11 cellular contexts compared by ENCODE assay signal in the genomic region with DNA sequence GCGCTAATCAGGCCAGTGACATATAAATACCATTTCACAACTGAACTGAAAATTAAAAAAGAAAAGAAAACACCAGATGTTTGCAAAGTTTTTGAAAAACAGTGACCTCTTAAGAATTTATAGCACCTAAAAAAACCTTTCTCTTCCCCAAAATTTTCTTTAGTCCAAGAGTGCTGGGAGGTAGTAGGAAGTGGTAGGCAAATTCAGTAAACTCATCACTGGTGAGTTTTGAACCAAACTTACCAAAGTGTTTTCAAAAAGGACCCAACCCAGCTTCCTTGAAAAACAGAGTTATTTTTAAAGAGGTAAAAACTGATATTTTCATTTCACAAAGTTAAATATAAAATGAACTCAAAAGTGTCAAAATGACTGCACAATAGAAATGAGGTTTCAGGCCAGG. TPM values are rescaled to one million over a fixed set of nuclear protein-coding genes. Genes with fewer than 3 reads are reported as not detected.
DNase-seq lines count a peak whose midpoint lies in the region; ATAC-seq and TF ChIP-seq lines count a peak whose summit lies in the region.
"Had no signal": no experiment of that assay in that cellular context is flagged by ENCODE, and none has a peak within 500 bp of the region (broad histone marks: within the 10 kb centered on the region; RNA-seq: fewer than 3 reads in every experiment).

No MANE protein-coding gene starts in this region.

- intact Hi-C loops in A673 (cut with micrococcal nuclease; ENCODE audit: unreplicated experiment): no loop called here

- H3K27me3 ChIP-seq in DOHH2 (ENCODE audit: control insufficient read depth, low read length): no peaks in the 10 kb centered on the region
- no peaks in the 10 kb centered on the region for H3K27me3 ChIP-seq in Peyer's patch
- H3K27me3 ChIP-seq in A673 (replicated peaks; ENCODE audit: insufficient read depth, low read depth, low read length, poor library complexity): no peaks in the 10 kb centered on the region
- H3K27me3 ChIP-seq: SJSA1 had no signal

- POLR2A ChIA-PET in A673 (lab: Charles Lee; ENCODE audit: low non-redundant PET): no interaction called here

- ATAC-seq in HG02571 (IDR thresholded peaks at IDR 0.05; ENCODE audit: unreplicated experiment): peak; percentile 17
- no peak for ATAC-seq in natural killer cell treated with Interleukin-12 subunit alpha and Interleukin-12 subunit beta and Interleukin-15 and Interleukin-18, amount 100 ng/mL, for 72 hours
- ATAC-seq in omental fat pad (ENCODE audit: low FRiP score): no peak

- H3K4me1 ChIP-seq in DOHH2 (ENCODE audit: control insufficient read depth, low read length): peaks cover 100% of the 10 kb centered on the region
- peaks cover 0 to 19% (median 5%) of the 10 kb centered on the region in 4 donors for H3K4me1 ChIP-seq in Peyer's patch
- no peaks in the 10 kb centered on the region for H3K4me1 ChIP-seq in A673 (ENCODE audit: insufficient read depth, low read length, poor library complexity, severe bottlenecking)
- H3K4me1 ChIP-seq: SJSA1 had no signal

- H3K4me3 ChIP-seq in DOHH2 (ENCODE audit: low read length) (peak overlapping the region; percentile 73), Peyer's patch (no peak overlapping the region), A673 (ENCODE audit: low read depth, low read length, poor library complexity, severe bottlenecking) (no peak overlapping the region)
- H3K4me3 ChIP-seq: SJSA1 had no signal

- H3K4me2 ChIP-seq in DOHH2 (ENCODE audit: low read length): peak overlapping the region; percentile 95

- TF ChIP-seq POLR2A in Peyer's patch (IDR thresholded peaks at IDR 0.05): no peak

- H3K36me3 ChIP-seq in DOHH2 (ENCODE audit: control insufficient read depth, low read length): peaks cover 69% of the 10 kb centered on the region
- no peaks in the 10 kb centered on the region for H3K36me3 ChIP-seq in Peyer's patch
- H3K36me3 ChIP-seq in A673 (ENCODE audit: insufficient read depth, low read length, poor library complexity, severe bottlenecking): no peaks in the 10 kb centered on the region

- peak overlapping the region; percentile 80 for H3K4me3 Mint-ChIP-seq in natural killer cell treated with Interleukin-12 subunit alpha and Interleukin-12 subunit beta and Interleukin-15 and Interleukin-18, amount 100 ng/mL, for 72 hours

- no TSS peak for BruUV-seq in A673 (replicated peaks; lab: Mats Ljungman, UMichigan)

- peak overlapping the region; percentile 91 to 98 for H3K27ac Mint-ChIP-seq in natural killer cell treated with Interleukin-12 subunit alpha and Interleukin-12 subunit beta and Interleukin-15 and Interleukin-18, amount 100 ng/mL, for 72 hours
- H3K27ac Mint-ChIP-seq: activated naive CD4-positive, alpha-beta T cell treated with anti-CD3 and anti-CD28 coated beads, Interleukin-2, amount 50 U/mL, for 24 hours had no signal

- H3K9me3 ChIP-seq in DOHH2 (ENCODE audit: control insufficient read depth, insufficient read depth, low read length) (no peaks in the 10 kb centered on the region), Peyer's patch (no peaks in the 10 kb centered on the region), A673 (ENCODE audit: low read depth, low read length, poor library complexity, severe bottlenecking) (no peaks in the 10 kb centered on the region)
- H3K9me3 ChIP-seq: SJSA1 had no signal

- H3K4me1 Mint-ChIP-seq in natural killer cell treated with Interleukin-12 subunit alpha and Interleukin-12 subunit beta and Interleukin-15 and Interleukin-18, amount 100 ng/mL, for 72 hours (ENCODE audit: low read depth in 2 of 2): peaks cover 53 to 60% of the 10 kb centered on the region in 2 donors

- no peaks in the 10 kb centered on the region for H3K9me2 ChIP-seq in DOHH2 (replicated peaks; ENCODE audit: control insufficient read depth, low read length)

- H4K20me1 ChIP-seq in DOHH2 (ENCODE audit: control insufficient read depth, insufficient read depth, low read depth, low read length): no peaks in the 10 kb centered on the region

- TF ChIP-seq CTCF in DOHH2 (IDR thresholded peaks at IDR 0.05; ENCODE audit: low read depth, low read length, poor library complexity, severe bottlenecking) (no peak), Peyer's patch (IDR thresholded peaks at IDR 0.05) (no peak), A673 (conservative IDR thresholded peaks at IDR 0.05; ENCODE audit: low read depth, low read length) (no peak), omental fat pad (IDR thresholded peaks at IDR 0.05) (no peak)

- no peak for DNase-seq in Peyer's patch
- DNase-seq in natural killer cell treated with Interleukin-12 subunit alpha and Interleukin-12 subunit beta and Interleukin-15 and Interleukin-18, amount 100 ng/mL, for 72 hours (ENCODE audit: low spot score): no peak
- no peak for DNase-seq in A673 (ENCODE audit: low spot score)
- no peak for DNase-seq in omental fat pad (ENCODE audit: low spot score)
- no peak for DNase-seq in C1 segment of cervical spinal cord (lab: John Stamatoyannopoulos, UW)
- no peak for DNase-seq in cortex of kidney (lab: John Stamatoyannopoulos, UW)
- DNase-seq: effector memory CD4-positive, alpha-beta T cell had no signal

- H3K27ac ChIP-seq in DOHH2 (ENCODE audit: low read depth, low read length) (peak overlapping the region; percentile 96), Peyer's patch (peak overlapping the region in 3 of 4 donors; percentile 54 to 78 (median 61)), A673 (ENCODE audit: low read depth, low read length, poor library complexity, severe bottlenecking) (no peak overlapping the region)
- H3K27ac ChIP-seq: SJSA1 had no signal

- peaks cover 72% of the 10 kb centered on the region for H3K79me2 ChIP-seq in DOHH2 (ENCODE audit: control insufficient read depth, low read length)

- H3K36me3 Mint-ChIP-seq in natural killer cell treated with Interleukin-12 subunit alpha and Interleukin-12 subunit beta and Interleukin-15 and Interleukin-18, amount 100 ng/mL, for 72 hours: no peaks in the 10 kb centered on the region

- H3F3A ChIP-seq in DOHH2 (ENCODE audit: control insufficient read depth, insufficient read depth): peaks cover 63% of the 10 kb centered on the region

- H3K27me3 Mint-ChIP-seq in natural killer cell treated with Interleukin-12 subunit alpha and Interleukin-12 subunit beta and Interleukin-15 and Interleukin-18, amount 100 ng/mL, for 72 hours: no peaks in the 10 kb centered on the region
- H3K27me3 Mint-ChIP-seq: activated naive CD4-positive, alpha-beta T cell treated with anti-CD3 and anti-CD28 coated beads, Interleukin-2, amount 50 U/mL, for 24 hours had no signal

- CTCF ChIA-PET in A673 (lab: Charles Lee): no interaction called here

- H3K9me3 Mint-ChIP-seq in natural killer cell treated with Interleukin-12 subunit alpha and Interleukin-12 subunit beta and Interleukin-15 and Interleukin-18, amount 100 ng/mL, for 72 hours: no peaks in the 10 kb centered on the region
- H3K9me3 Mint-ChIP-seq: activated naive CD4-positive, alpha-beta T cell treated with anti-CD3 and anti-CD28 coated beads, Interleukin-2, amount 50 U/mL, for 24 hours had no signal

RNA-seq across cellular contexts. Expression of a gene that starts 27.4 kb away (rescaled TPM):
- 1 to 10 TPM in 3 of 4 donors, under 1 TPM in 1; 0.57 to 6.6 (median 3.4) TPM for total RNA-seq in Peyer's patch
- 1 to 10 TPM; 3.7 to 7.2 TPM for total RNA-seq in natural killer cell treated with Interleukin-12 subunit alpha and Interleukin-12 subunit beta and Interleukin-15 and Interleukin-18, amount 100 ng/mL, for 72 hours
- total RNA-seq in A673 (2021): 5.4 and 6.2 TPM in 2 replicates
- total RNA-seq in omental fat pad: 1 to 10 TPM; 4.2 to 5.7 (median 5.3) TPM

RNA-seq across cellular contexts. Expression of a gene that starts 27.5 kb away (rescaled TPM):
- total RNA-seq in Peyer's patch (10 to 100 TPM; 12.1 to 48.7 (median 21.0) TPM), A673 (2021) (32.2 and 32.3 TPM in 2 replicates), omental fat pad (100 to 1,000 TPM; 154 to 310 (median 195) TPM)
- total RNA-seq in natural killer cell treated with Interleukin-12 subunit alpha and Interleukin-12 subunit beta and Interleukin-15 and Interleukin-18, amount 100 ng/mL, for 72 hours: 10 to 100 TPM; 36.8 to 49.1 TPM

RNA-seq across cellular contexts. Expression of a gene that starts 47.1 kb away (rescaled TPM):
- 10 to 100 TPM; 11.6 to 22.1 (median 20.0) TPM for total RNA-seq in Peyer's patch
- total RNA-seq in natural killer cell treated with Interleukin-12 subunit alpha and Interleukin-12 subunit beta and Interleukin-15 and Interleukin-18, amount 100 ng/mL, for 72 hours: 10 to 100 TPM; 17.4 to 25.8 TPM
- 22.7 and 30.2 TPM in 2 replicates for total RNA-seq in A673 (2021)
- 10 to 100 TPM; 13.8 to 25.4 (median 21.5) TPM for total RNA-seq in omental fat pad

RNA-seq across cellular contexts. Expression of a gene that starts 47.2 kb away (rescaled TPM):
- 10 to 100 TPM in 3 of 4 donors, 1 to 10 TPM in 1; 9.9 to 18.2 (median 13.1) TPM for total RNA-seq in Peyer's patch
- 10 to 100 TPM in 1 of 2 donors, 1 to 10 TPM in 1; 5.8 to 11.6 TPM for total RNA-seq in natural killer cell treated with Interleukin-12 subunit alpha and Interleukin-12 subunit beta and Interleukin-15 and Interleukin-18, amount 100 ng/mL, for 72 hours
- 17.1 and 19.2 TPM in 2 replicates for total RNA-seq in A673 (2021)
- 10 to 100 TPM in 3 of 4 donors, 1 to 10 TPM in 1; 7.7 to 21.6 (median 17.2) TPM for total RNA-seq in omental fat pad
